In genomic region chr3:8443829-8444791, GRCh38 we compare ENCODE assay signal across 8 cellular contexts. TPM values are rescaled to one million over a fixed set of nuclear protein-coding genes. Genes with fewer than 3 reads are reported as not detected.
DNase-seq lines count a peak whose midpoint lies in the region; ATAC-seq and TF ChIP-seq lines count a peak whose summit lies in the region.

No MANE protein-coding gene starts in this region.

- TF ChIP-seq CTCF in cardiac muscle cell (IDR thresholded peaks at IDR 0.05; ENCODE audit: low read depth, low read length) (no peak), progenitor cell of endocrine pancreas (IDR thresholded peaks at IDR 0.05; ENCODE audit: unreplicated experiment) (no peak)

- DNase-seq in GDM1 (lab: John Stamatoyannopoulos, UW) (peak; percentile 30), LHCN-M2 (ENCODE audit: low read depth) (peak; percentile 98), adipocyte (ENCODE audit: low read depth) (peak; percentile 99), cardiac muscle cell (ENCODE audit: low read depth in 1 of 2, low spot score in 1 of 2) (peak; percentile 67 to 99), progenitor cell of endocrine pancreas (ENCODE audit: low spot score, unreplicated experiment) (peak; percentile 69)
- no peak for DNase-seq in naive thymus-derived CD8-positive, alpha-beta T cell
- no peak for DNase-seq in activated T-cell treated with anti-CD3 and anti-CD28 coated beads, Interleukin-2, amount 50 U/mL, for 1 hour

- H3K27me3 ChIP-seq in adipocyte (replicated peaks; ENCODE audit: control insufficient read depth, insufficient read depth, low read length) (no peaks in the 10 kb centered on the region), cardiac muscle cell (no peaks in the 10 kb centered on the region)

- H3K36me3 ChIP-seq in adipocyte (ENCODE audit: control insufficient read depth, insufficient read depth, low read length, severe bottlenecking) (no peaks in the 10 kb centered on the region), cardiac muscle cell (no peaks in the 10 kb centered on the region)

- peak overlapping the region; percentile 4 for H3K4me3 ChIP-seq in adipocyte (ENCODE audit: low read length)
- no peak overlapping the region for H3K4me3 ChIP-seq in cardiac muscle cell

- POLR2A ChIA-PET in naive thymus-derived CD8-positive, alpha-beta T cell (lab: Charles Lee): no interaction called here

- H3K4me1 Mint-ChIP-seq in progenitor cell of endocrine pancreas (ENCODE audit: low read depth): peaks cover 27% of the 10 kb centered on the region
- H3K4me1 Mint-ChIP-seq in naive thymus-derived CD8-positive, alpha-beta T cell: no peaks in the 10 kb centered on the region

- no peaks in the 10 kb centered on the region for H3K9me3 Mint-ChIP-seq in progenitor cell of endocrine pancreas (ENCODE audit: low read depth)
- H3K9me3 Mint-ChIP-seq in naive thymus-derived CD8-positive, alpha-beta T cell: peaks cover 0 to 5% (median 0%) of the 10 kb centered on the region in 9 donors

- no peak for ATAC-seq in naive thymus-derived CD8-positive, alpha-beta T cell
- ATAC-seq in HG02885 (IDR thresholded peaks at IDR 0.05; ENCODE audit: poor library complexity, unreplicated experiment): no peak

- peak overlapping the region; percentile 73 for H3K27ac ChIP-seq in cardiac muscle cell

- H3K9me3 ChIP-seq in adipocyte (ENCODE audit: control insufficient read depth, low read length): no peaks in the 10 kb centered on the region
- H3K9me3 ChIP-seq in cardiac muscle cell (ENCODE audit: low read depth): no peaks in the 10 kb centered on the region

- H3K27ac Mint-ChIP-seq in progenitor cell of endocrine pancreas: no peak overlapping the region
- H3K27ac Mint-ChIP-seq in naive thymus-derived CD8-positive, alpha-beta T cell: no peak overlapping the region

- peaks cover 32% of the 10 kb centered on the region for H3K4me1 ChIP-seq in adipocyte (ENCODE audit: control insufficient read depth, insufficient read depth, low read length)
- peaks cover 23% of the 10 kb centered on the region for H3K4me1 ChIP-seq in cardiac muscle cell (ENCODE audit: low read depth)

- peak overlapping the region; percentile 68 for H3K9ac ChIP-seq in adipocyte (ENCODE audit: low read length)

- no peaks in the 10 kb centered on the region for H3K27me3 Mint-ChIP-seq in progenitor cell of endocrine pancreas
- H3K27me3 Mint-ChIP-seq in naive thymus-derived CD8-positive, alpha-beta T cell: peaks cover 3 to 16% (median 7%) of the 10 kb centered on the region in 5 donors

- peaks cover 2% of the 10 kb centered on the region for H3K36me3 Mint-ChIP-seq in progenitor cell of endocrine pancreas (ENCODE audit: insufficient read depth)
- no peaks in the 10 kb centered on the region for H3K36me3 Mint-ChIP-seq in naive thymus-derived CD8-positive, alpha-beta T cell

- no peak overlapping the region for H3K4me3 Mint-ChIP-seq in progenitor cell of endocrine pancreas (ENCODE audit: low read depth)
- H3K4me3 Mint-ChIP-seq in naive thymus-derived CD8-positive, alpha-beta T cell: no peak overlapping the region

RNA-seq across cellular contexts. Expression of gene LMCD1, which starts 57.5 kb away (rescaled TPM):
- total RNA-seq in LHCN-M2 (2014; rRNA removed) (30.3 and 31.2 TPM in 2 replicates), cardiac muscle cell (27.7 and 33.0 TPM in 2 replicates), progenitor cell of endocrine pancreas (24.3 and 26.1 TPM in 2 replicates)
- 160 TPM for polyA plus RNA-seq in LHCN-M2 (2012)
- 18.6 and 22.9 TPM in 2 replicates for polyA plus RNA-seq in cardiac muscle cell
- total RNA-seq in naive thymus-derived CD8-positive, alpha-beta T cell: not detected
- polyA plus RNA-seq in naive thymus-derived CD8-positive, alpha-beta T cell: 1 to 10 TPM in 1 of 3 donors, not detected in 2; 1.2 TPM

Comparison
In these comparisons a context has a peak if more than half of its experiments do, and no peak if none do; other contexts are left out.
1. DNase-seq: peak in GDM1 (single experiment), LHCN-M2 (single experiment), adipocyte (single experiment), cardiac muscle cell (2 of 2) and progenitor cell of endocrine pancreas (single experiment); none in naive thymus-derived CD8-positive, alpha-beta T cell (0 of 10) and activated T-cell treated with anti-CD3 and anti-CD28 coated beads, Interleukin-2, amount 50 U/mL, for 1 hour (single experiment).
2. RNA of gene LMCD1, which starts 57.5 kb away (total RNA-seq): 30.3 to 31.2 TPM in LHCN-M2, 27.7 to 33.0 TPM in cardiac muscle cell and 24.3 to 26.1 TPM in progenitor cell of endocrine pancreas; not detected in naive thymus-derived CD8-positive, alpha-beta T cell; every median in the first group is over 10 times any median in the second.